ENCODE assay signal across 25 cellular contexts in the genomic region with DNA sequence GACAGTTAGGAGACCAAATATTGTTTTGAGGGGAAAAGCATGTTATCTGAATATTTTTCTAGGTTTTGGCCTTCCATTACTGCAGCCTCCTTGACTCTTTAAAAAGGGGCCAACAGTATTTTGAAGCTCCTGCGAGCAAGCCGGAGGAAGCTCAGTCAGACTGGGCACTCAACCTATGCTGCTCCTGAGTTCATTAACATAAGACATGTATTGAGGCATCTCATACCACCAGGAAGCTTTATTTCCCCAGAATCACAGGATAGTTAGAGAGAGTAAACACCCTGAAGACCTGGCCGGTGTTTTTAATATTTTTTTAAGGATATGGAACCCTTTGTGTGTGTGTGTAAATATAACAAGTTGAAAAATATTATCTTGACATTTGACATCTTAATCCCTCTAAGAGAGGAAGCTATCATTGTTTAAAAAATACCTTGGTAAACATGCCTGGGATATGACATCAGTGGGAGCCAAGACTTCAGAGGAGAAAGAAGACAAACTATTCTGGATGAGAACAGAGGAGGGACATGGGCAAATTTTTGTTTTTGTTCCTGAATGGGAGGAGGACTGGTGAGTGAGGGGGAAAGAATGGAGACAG.
"Had no signal": no experiment of that assay in that cellular context is flagged by ENCODE, and none has a peak within 500 bp of the region (broad histone marks: within the 10 kb centered on the region; RNA-seq: fewer than 3 reads in every experiment).

No MANE protein-coding gene starts in this region.

- ATAC-seq: activated CD4-positive, alpha-beta T cell treated with anti-CD3 and anti-CD28 coated beads for 36 hours; activated T-helper 17 cell treated with anti-CD3 and anti-CD28 coated beads, Interleukin-2, amount 50 U/mL, for 72 hours; Right ventricle myocardium inferior; T-cell had no signal

- H3K4me3 ChIP-seq: adrenal gland, MG63, SK-N-MC had no signal

- H3K36me3 ChIP-seq: adrenal gland, MG63, WERI-Rb-1 had no signal

- DNase-seq: activated CD4-positive, alpha-beta memory T cell treated with anti-CD3 and anti-CD28 coated beads, Interleukin-2, amount 10 ng/mL, durations not matched to agents 7 days and 5 days; activated CD4-positive, alpha-beta T cell treated with anti-CD3 and anti-CD28 coated beads for 36 hours; activated CD4-positive, alpha-beta T cell treated with anti-CD3 and anti-CD28 coated beads, Interleukin-2, amount 50 U/mL, for 1 hour; activated gamma-delta T cell; activated naive CD4-positive, alpha-beta T cell treated with anti-CD3 and anti-CD28 coated beads for 36 hours; activated T-cell treated with anti-CD3 and anti-CD28 coated beads for 4 hours; activated T-cell treated with anti-CD3 and anti-CD28 coated beads, Interleukin-2, amount 50 U/mL, for 48 hours; adrenal gland; aorta; central memory CD4-positive, alpha-beta T cell; MG63; MV-4-11; NCI-H1092 treated with DMSO at 0.1 percent for 48 hours; NCI-H1436; NCI-H1694 treated with DMSO at 0.1 percent for 48 hours; NCI-H2081; NCI-H446; NCI-H524; T-cell; T-helper 2 cell; T1000; WERI-Rb-1 had no signal

- H3K27me3 ChIP-seq: adrenal gland, MG63 had no signal

- H3K27ac ChIP-seq: adrenal gland, SK-N-MC, WERI-Rb-1 had no signal
